In the genomic region with DNA sequence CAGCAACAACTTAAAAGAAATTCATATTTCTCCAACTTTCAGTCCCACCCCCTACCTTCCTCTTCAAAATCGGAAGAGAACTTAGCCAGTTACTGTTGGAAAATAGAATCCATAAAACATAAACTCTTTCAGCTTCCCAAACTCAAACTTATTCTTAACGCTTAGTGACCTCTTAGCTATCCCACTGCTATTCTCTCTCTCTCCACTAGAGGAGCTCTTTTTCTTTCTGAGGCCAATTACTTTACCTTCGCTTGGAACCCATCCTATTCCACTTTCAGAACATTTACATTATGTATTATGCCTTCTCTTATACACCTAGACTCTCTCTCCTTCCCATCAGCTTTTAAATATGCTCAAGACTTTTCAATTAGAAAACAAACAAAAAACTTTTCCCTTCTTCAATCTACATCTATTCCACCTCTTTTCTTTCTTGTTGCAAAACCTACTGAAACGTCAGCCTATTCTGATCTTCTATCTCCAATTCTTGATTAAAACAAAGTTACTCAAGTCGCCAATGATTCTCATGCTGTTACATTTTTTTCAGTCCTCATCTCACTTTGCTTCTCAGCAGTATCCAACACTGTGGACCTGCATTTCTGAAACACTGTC, we compare ENCODE assay signal across 9 cellular contexts. TPM values are rescaled to one million over a fixed set of nuclear protein-coding genes. Genes with fewer than 3 reads are reported as not detected.
DNase-seq lines count a peak whose midpoint lies in the region; ATAC-seq, FAIRE-seq and TF ChIP-seq lines count a peak whose summit lies in the region.
"Had no signal": no experiment of that assay in that cellular context is flagged by ENCODE, and none has a peak within 500 bp of the region (broad histone marks: within the 10 kb centered on the region; RNA-seq: fewer than 3 reads in every experiment).

No MANE protein-coding gene starts in this region.

- H4K20me1 ChIP-seq in OCI-LY1 (ENCODE audit: insufficient read depth, low read length), result no peaks in the 10 kb centered on the region

- WGBS in endodermal cell (ENCODE audit: insufficient coverage in 1 of 2, insufficient read length in 1 of 2), 2 experiments, result 48 to 50% methylated on average over 5 of the region's 5 CpGs
- WGBS in pancreas, 2 donors, result 29 to 38% methylated on average over 5 of the region's 5 CpGs

- H3K27ac ChIP-seq in OCI-LY1 (ENCODE audit: low read depth, low read length, poor library complexity, severe bottlenecking) (no peak overlapping the region), endodermal cell (ENCODE audit: low read depth, low read length) (no peak overlapping the region), pancreas (no peak overlapping the region)
- H3K27ac ChIP-seq: skin epidermis had no signal

- H3K9ac ChIP-seq in OCI-LY1 (ENCODE audit: low read length) (no peak overlapping the region), endodermal cell (ENCODE audit: extremely low read depth, low read length, poor library complexity, severe bottlenecking) (no peak overlapping the region)

- H3K4me2 ChIP-seq in OCI-LY1 (ENCODE audit: low read length), result no peak overlapping the region

- H2AFZ ChIP-seq in OCI-LY1 (ENCODE audit: low read length), result no peak overlapping the region

- H3K4me1 ChIP-seq in OCI-LY1 (ENCODE audit: insufficient read depth, low read length, severe bottlenecking), result no peaks in the 10 kb centered on the region
- H3K4me1 ChIP-seq in endodermal cell (ENCODE audit: control insufficient read depth, insufficient read depth, low read length), result no peaks in the 10 kb centered on the region
- peaks cover 0 to 4% (median 0%) of the 10 kb centered on the region in 3 donors for H3K4me1 ChIP-seq in pancreas

- H3K9me2 ChIP-seq in OCI-LY1 (ENCODE audit: low read depth, low read length), result no peaks in the 10 kb centered on the region

- H3K9me3 ChIP-seq in OCI-LY1 (ENCODE audit: low read length) (no peaks in the 10 kb centered on the region), endodermal cell (ENCODE audit: control insufficient read depth, low read length) (no peaks in the 10 kb centered on the region), pancreas (no peaks in the 10 kb centered on the region)

- H3K9me3 Mint-ChIP-seq in endodermal cell, result no peaks in the 10 kb centered on the region

- H3K27me3 Mint-ChIP-seq in endodermal cell (ENCODE audit: insufficient read depth), result no peaks in the 10 kb centered on the region

- intact Hi-C loops in pancreas (cut with DNase I), result no loop called here

- TF ChIP-seq CTCF in GM10266 (IDR thresholded peaks at IDR 0.05; ENCODE audit: control insufficient read depth, insufficient read depth, low read depth, missing control alignments) (peak; percentile 87), OCI-LY1 (IDR thresholded peaks at IDR 0.05; ENCODE audit: low read length) (peak; percentile 98), endodermal cell (conservative IDR thresholded peaks at IDR 0.05) (peak; percentile 92), pancreas (IDR thresholded peaks at IDR 0.05) (peak; percentile 73 to 90 (median 78))

- H3K27ac Mint-ChIP-seq in endodermal cell, result no peak overlapping the region

- H3K4me3 Mint-ChIP-seq in endodermal cell, result no peak overlapping the region

- H3K27me3 ChIP-seq in OCI-LY1 (ENCODE audit: insufficient read depth, low read length) (no peaks in the 10 kb centered on the region), endodermal cell (ENCODE audit: control insufficient read depth, insufficient read depth, low read length, poor library complexity, severe bottlenecking) (no peaks in the 10 kb centered on the region), pancreas (no peaks in the 10 kb centered on the region)

- FAIRE-seq in pancreas (lab: Jason Lieb, UNC), result peak; percentile 66

- H3K4me3 ChIP-seq in OCI-LY1 (ENCODE audit: low read depth, low read length, poor library complexity, severe bottlenecking) (no peak overlapping the region), endodermal cell (ENCODE audit: low read length) (no peak overlapping the region), pancreas (no peak overlapping the region)
- H3K4me3 ChIP-seq: skin epidermis had no signal

- no peaks in the 10 kb centered on the region for H3F3A ChIP-seq in OCI-LY1 (ENCODE audit: insufficient read depth, low read length)

- H3K36me3 ChIP-seq in OCI-LY1 (ENCODE audit: insufficient read depth, low read length) (no peaks in the 10 kb centered on the region), endodermal cell (ENCODE audit: control insufficient read depth, insufficient read depth, low read length) (no peaks in the 10 kb centered on the region), pancreas (no peaks in the 10 kb centered on the region)

- H3K36me3 Mint-ChIP-seq in endodermal cell (ENCODE audit: low read depth), result no peaks in the 10 kb centered on the region

- peak; percentile 71 for DNase-seq in GM10266 (ENCODE audit: extremely low spot score)
- DNase-seq in endodermal cell, result no peak
- DNase-seq in pancreas, result no peak

- H3K4me1 Mint-ChIP-seq in endodermal cell, result no peaks in the 10 kb centered on the region

- ATAC-seq in HG02938 (IDR thresholded peaks at IDR 0.05; ENCODE audit: unreplicated experiment) (peak; percentile 62), pancreas (peak in 3 of 4 donors; percentile 81 to 86 (median 81)), GM19397 (IDR thresholded peaks at IDR 0.05; ENCODE audit: unreplicated experiment) (no peak), GM18867 (IDR thresholded peaks at IDR 0.05; ENCODE audit: unreplicated experiment) (no peak)

- no peaks in the 10 kb centered on the region for H3K79me2 ChIP-seq in OCI-LY1 (ENCODE audit: insufficient read depth, low read length)

RNA-seq across cellular contexts. Expression of gene GHSR, which starts 13.4 kb away (rescaled TPM):
- total RNA-seq in endodermal cell, result not detected
- polyA plus RNA-seq in endodermal cell (2013, experiment 1 of 2), result not detected
- polyA plus RNA-seq in endodermal cell (2013, experiment 2 of 2), result not detected
- total RNA-seq in pancreas, result under 1 TPM in 2 of 6 donors, not detected in 4; 0.22 to 0.23 TPM
- polyA plus RNA-seq in pancreas, result under 1 TPM; 0.27 to 0.85 TPM
- total RNA-seq: T-helper 2 cell treated with Interferon-gamma antibody and Interleukin-4, amounts not matched to agents 100 ng/mL and 5 ng/mL, for 36 hours had no signal

Comparison
In these comparisons a context has a peak if more than half of its experiments do, and no peak if none do; other contexts are left out.
1. ATAC-seq: peak in HG02938 (single experiment) and pancreas (3 of 4); none in GM19397 (single experiment) and GM18867 (single experiment).
2. Peak in every context shown above with its lines, with median percentiles within 50 percentile points of each other: CTCF ChIP-seq.